ENCODE assay signal across 8 cellular contexts in genomic region chr11:33257160-33257896, GRCh38. TPM values are rescaled to one million over a fixed set of nuclear protein-coding genes. Genes with fewer than 3 reads are reported as not detected.
DNase-seq lines count a peak whose midpoint lies in the region; ATAC-seq and TF ChIP-seq lines count a peak whose summit lies in the region.

Gene HIPK3 (plus strand): TSS chr11:33257381.

- ATAC-seq in HG03439 (IDR thresholded peaks at IDR 0.05; ENCODE audit: unreplicated experiment): peak; percentile 72

- CTCF ChIA-PET in activated CD4-positive, alpha-beta memory T cell treated with anti-CD3 and anti-CD28 coated beads for 36 hours (lab: Charles Lee): interaction anchor here (1.3 kb wide), 1 partner anchor 72 kb away, joined by 3 read pairs; no protein-coding TSS in a partner anchor

- peak within 1 kb of the TSS; percentile 99 to 100 (median 100) for H3K9ac ChIP-seq in BLaER1 treated with 17β-estradiol and CSF1 and Interleukin-3, amounts not matched to agents 10 nM and 100 nM

- H3K9me3 ChIP-seq in BLaER1 treated with 17β-estradiol and CSF1 and Interleukin-3, amounts not matched to agents 10 nM and 100 nM (replicated peaks in 1 of 11): peaks cover 0 to 5% (median 0%) of the 10 kb centered on the region in 11 experiments; a peak in 1 of 22 replicates

- POLR2A ChIA-PET in activated CD4-positive, alpha-beta memory T cell treated with anti-CD3 and anti-CD28 coated beads for 36 hours (lab: Charles Lee): interaction anchor here (1.0 kb wide), 1 partner anchor 214 kb away, joined by 3 read pairs; no protein-coding TSS in a partner anchor

- peaks cover 20 to 41% (median 37%) of the 10 kb centered on the region in 11 experiments; a peak in 21 of 22 replicates for H4K20me1 ChIP-seq in BLaER1 treated with 17β-estradiol and CSF1 and Interleukin-3, amounts not matched to agents 10 nM and 100 nM

- H3K27me3 Mint-ChIP-seq in activated CD4-positive, alpha-beta memory T cell treated with anti-CD3 and anti-CD28 coated beads for 36 hours: no peaks in the 10 kb centered on the region

- H3K4me1 Mint-ChIP-seq in activated CD4-positive, alpha-beta memory T cell treated with anti-CD3 and anti-CD28 coated beads for 36 hours (ENCODE audit: low read depth): peaks cover 37% of the 10 kb centered on the region

- no peaks in the 10 kb centered on the region for H3K27me3 ChIP-seq in BLaER1 treated with 17β-estradiol and CSF1 and Interleukin-3, amounts not matched to agents 10 nM and 100 nM
- no peaks in the 10 kb centered on the region for H3K27me3 ChIP-seq in dorsolateral prefrontal cortex

- H3K36me3 Mint-ChIP-seq in activated CD4-positive, alpha-beta memory T cell treated with anti-CD3 and anti-CD28 coated beads for 36 hours: peaks cover 7% of the 10 kb centered on the region

- DNase-seq in GM19238 (ENCODE audit: insufficient read length, low spot score): peak; percentile 85
- DNase-seq in NCI-H510A treated with DMSO at 0.1 percent for 48 hours (lab: John Stamatoyannopoulos, UW): peak; percentile 39
- DNase-seq in activated CD4-positive, alpha-beta memory T cell treated with anti-CD3 and anti-CD28 coated beads for 36 hours: peak; percentile 84
- DNase-seq in dorsolateral prefrontal cortex: peak; percentile 56 to 88 (median 70)
- peak; percentile 76 to 95 for DNase-seq in lower leg skin (ENCODE audit: low spot score in 2 of 2)
- DNase-seq in stimulated activated CD4-positive, alpha-beta T cell treated with anti-CD3 and anti-CD28 coated beads, Interleukin-4, amount 100 ng/mL, for 4 hours: peak; percentile 58 to 73

- peak within 1 kb of the TSS; percentile 99 to 100 (median 100) for H3K27ac ChIP-seq in BLaER1 treated with 17β-estradiol and CSF1 and Interleukin-3, amounts not matched to agents 10 nM and 100 nM
- H3K27ac ChIP-seq in dorsolateral prefrontal cortex: peak within 1 kb of the TSS; percentile 94 to 100 (median 100)

- peak within 1 kb of the TSS; percentile 94 for H3K4me3 Mint-ChIP-seq in activated CD4-positive, alpha-beta memory T cell treated with anti-CD3 and anti-CD28 coated beads for 36 hours

- peaks cover 0 to 8% (median 4%) of the 10 kb centered on the region in 11 experiments; a peak in 7 of 22 replicates for H3K36me3 ChIP-seq in BLaER1 treated with 17β-estradiol and CSF1 and Interleukin-3, amounts not matched to agents 10 nM and 100 nM

- H3K4me3 ChIP-seq in BLaER1 treated with 17β-estradiol and CSF1 and Interleukin-3, amounts not matched to agents 10 nM and 100 nM: peak within 1 kb of the TSS; percentile 81 to 95 (median 92)
- peak within 1 kb of the TSS; percentile 59 to 95 (median 86) for H3K4me3 ChIP-seq in dorsolateral prefrontal cortex
- peak within 1 kb of the TSS; percentile 99 for H3K4me3 ChIP-seq in lower leg skin (ENCODE audit: low read depth, poor library complexity, severe bottlenecking)

- TF ChIP-seq CTCF in dorsolateral prefrontal cortex (IDR thresholded peaks at IDR 0.05 in 54 of 56, conservative IDR thresholded peaks at IDR 0.05 in 2 of 56; ENCODE audit: low read depth in 1 of 56, partially characterized antibody in 56 of 56) (peak in 27 of 56 donors; percentile 6 to 68 (median 32)), lower leg skin (IDR thresholded peaks at IDR 0.05) (no peak)

- H3K9me3 Mint-ChIP-seq in activated CD4-positive, alpha-beta memory T cell treated with anti-CD3 and anti-CD28 coated beads for 36 hours: no peaks in the 10 kb centered on the region

- intact Hi-C loops in activated CD4-positive, alpha-beta memory T cell treated with anti-CD3 and anti-CD28 coated beads for 36 hours (cut with micrococcal nuclease): loop anchor here (1.0 to 10.0 kb wide), 6 partner anchors 50 to 673 kb away; partner anchors contain the start of genes C11orf91, CD59, CSTF3 and EIF3M
- intact Hi-C loops in dorsolateral prefrontal cortex (cut with DNase I) (loop anchor here (2.0 to 10.0 kb wide), 7 partner anchors 35 to 437 kb away; partner anchors contain the start of genes CSTF3 (in 2 of the 2) and QSER1 (in 1 of the 2)), lower leg skin (cut with DNase I; ENCODE audit: low total_unique reads) (no loop called here)

- H3K27ac Mint-ChIP-seq in activated CD4-positive, alpha-beta memory T cell treated with anti-CD3 and anti-CD28 coated beads for 36 hours: peak within 1 kb of the TSS; percentile 95

- WGBS in lower leg skin, 2 donors: 0 to 10% methylated on average over 2 to 22 of the region's 85 CpGs

- peaks cover 24 to 45% (median 31%) of the 10 kb centered on the region in 10 experiments for H3K4me1 ChIP-seq in BLaER1 treated with 17β-estradiol and CSF1 and Interleukin-3, amounts not matched to agents 10 nM and 100 nM

- peak within 1 kb of the TSS; percentile 74 to 96 (median 88) for H3K4me2 ChIP-seq in BLaER1 treated with 17β-estradiol and CSF1 and Interleukin-3, amounts not matched to agents 10 nM and 100 nM

- peak in 1 of 2 donors; percentile 61 for TF ChIP-seq POLR2A in lower leg skin (IDR thresholded peaks at IDR 0.05)

RNA-seq across cellular contexts. Expression of gene HIPK3, which starts in this region (rescaled TPM):
- total RNA-seq in activated CD4-positive, alpha-beta memory T cell treated with anti-CD3 and anti-CD28 coated beads for 36 hours: 10 to 100 TPM; 35.4 TPM
- total RNA-seq in dorsolateral prefrontal cortex (100 to 1,000 TPM in 117 of 120 experiments, 10 to 100 TPM in 3; 92.0 to 211 (median 126) TPM), lower leg skin (100 to 1,000 TPM in 3 of 4 donors, 10 to 100 TPM in 1; 89.1 to 118 (median 107) TPM)

Comparison
In these comparisons a context has a peak if more than half of its experiments do, and no peak if none do; other contexts are left out.
1. Peak in every context shown above with its lines: DNase-seq, ATAC-seq, H3K4me3 ChIP-seq and H3K27ac ChIP-seq.